In genomic region chr1:218315638-218316037, GRCh38 we compare ENCODE assay signal across 29 cellular contexts. TPM values are rescaled to one million over a fixed set of nuclear protein-coding genes. Genes with fewer than 3 reads are reported as not detected.
"Had no signal": no experiment of that assay in that cellular context is flagged by ENCODE, and none has a peak within 500 bp of the region (broad histone marks: within the 10 kb centered on the region; RNA-seq: fewer than 3 reads in every experiment).

No MANE protein-coding gene starts in this region.

- H3K27me3 ChIP-seq: adrenal gland had no signal

- H3K4me1 Mint-ChIP-seq: brain had no signal

- H3K4me3 ChIP-seq: adrenal gland, SK-N-MC had no signal

- H3K27me3 Mint-ChIP-seq: activated CD4-positive, alpha-beta memory T cell treated with anti-CD3 and anti-CD28 coated beads for 36 hours; brain had no signal

- DNase-seq: activated CD4-positive, alpha-beta memory T cell treated with anti-CD3 and anti-CD28 coated beads for 36 hours; activated CD4-positive, alpha-beta T cell treated with anti-CD3 and anti-CD28 coated beads for 4 hours; activated CD4-positive, alpha-beta T cell treated with anti-CD3 and anti-CD28 coated beads, Interleukin-2, amount 50 U/mL, for 1 hour; activated CD8-positive, alpha-beta memory T cell treated with anti-CD3 and anti-CD28 coated beads, Interleukin-2, amount 50 U/mL, for 4 hours; activated gamma-delta T cell treated with Interleukin-2 at 50 U/mL for 16 hours; activated naive CD4-positive, alpha-beta T cell treated with anti-CD3 and anti-CD28 coated beads for 36 hours; activated T-cell treated with anti-CD3 and anti-CD28 coated beads for 4 hours; activated T-cell treated with anti-CD3 and anti-CD28 coated beads, Interleukin-2, amount 50 U/mL, for 4 hours; adrenal gland; anterior cingulate cortex; central memory CD4-positive, alpha-beta T cell; NCI-H1092 treated with DMSO at 0.1 percent for 48 hours; NCI-H1417; NCI-H146; NCI-H187; NCI-H2029 treated with DMSO at 0.1 percent for 48 hours; NCI-H2107; NCI-H2171; NCI-H510A; NCI-H526; NCI-H748 treated with DMSO at 0.1 percent for 48 hours; OCI-M1; Right ventricle myocardium superior had no signal

- H3K9me3 Mint-ChIP-seq: activated CD4-positive, alpha-beta memory T cell treated with anti-CD3 and anti-CD28 coated beads for 36 hours; activated naive CD4-positive, alpha-beta T cell treated with anti-CD3 and anti-CD28 coated beads for 36 hours; activated naive CD4-positive, alpha-beta T cell treated with anti-CD3 and anti-CD28 coated beads, Interleukin-2, amount 50 U/mL, for 72 hours; activated T-cell treated with anti-CD3 and anti-CD28 coated beads, Interleukin-2, amount 50 U/mL, for 4 hours; activated T-helper 1 cell treated with anti-CD3 and anti-CD28 coated beads, Interleukin-12 subunit alpha, Interleukin-12 subunit beta, Interleukin-2, Interleukin-4 antibody, amounts not matched to agents 30 ng/mL and 10 ng/mL and 1 ng/mL, durations not matched to agents 14 hours and 24 hours and 36 hours; T-helper 2 cell treated with Interferon-gamma antibody and Interleukin-4, amounts not matched to agents 5 μg/mL and 100 μg/mL, for 36 hours had no signal

- H3K9me3 ChIP-seq: adrenal gland had no signal

- H3K4me3 Mint-ChIP-seq: activated CD4-positive, alpha-beta memory T cell treated with anti-CD3 and anti-CD28 coated beads for 36 hours; activated naive CD4-positive, alpha-beta T cell treated with anti-CD3 and anti-CD28 coated beads for 36 hours; activated T-cell treated with anti-CD3 and anti-CD28 coated beads, Interleukin-2, amount 50 U/mL, for 4 hours; activated T-helper 1 cell treated with anti-CD3 and anti-CD28 coated beads, Interleukin-12 subunit alpha, Interleukin-12 subunit beta, Interleukin-2, Interleukin-4 antibody, amounts not matched to agents 30 ng/mL and 10 ng/mL and 1 ng/mL, durations not matched to agents 14 hours and 24 hours and 36 hours; brain; T-helper 2 cell treated with Interferon-gamma antibody and Interleukin-4, amounts not matched to agents 5 μg/mL and 100 μg/mL, for 36 hours; WTC11 had no signal

- H3K4me1 ChIP-seq: adrenal gland had no signal

- H3K36me3 ChIP-seq: adrenal gland had no signal

- H3K27ac ChIP-seq: adrenal gland, SK-N-MC had no signal

- H3K27ac Mint-ChIP-seq: activated CD4-positive, alpha-beta memory T cell treated with anti-CD3 and anti-CD28 coated beads for 36 hours; activated naive CD4-positive, alpha-beta T cell treated with anti-CD3 and anti-CD28 coated beads for 36 hours; activated naive CD4-positive, alpha-beta T cell treated with anti-CD3 and anti-CD28 coated beads, Interleukin-2, amount 50 U/mL, for 72 hours; activated T-helper 1 cell treated with anti-CD3 and anti-CD28 coated beads, Interleukin-12 subunit alpha, Interleukin-12 subunit beta, Interleukin-2, Interleukin-4 antibody, amounts not matched to agents 30 ng/mL and 10 ng/mL and 1 ng/mL, durations not matched to agents 14 hours and 24 hours and 36 hours; brain; T-helper 2 cell treated with Interferon-gamma antibody and Interleukin-4, amounts not matched to agents 5 μg/mL and 100 μg/mL, for 36 hours; WTC11 had no signal

RNA-seq across cellular contexts. Expression of gene TGFB2, which starts 29.5 kb away (rescaled TPM):
- total RNA-seq: activated CD4-positive, alpha-beta memory T cell treated with anti-CD3 and anti-CD28 coated beads for 36 hours; activated T-cell treated with anti-CD3 and anti-CD28 coated beads, Interleukin-2, amount 50 U/mL, for 4 hours; activated T-helper 1 cell treated with anti-CD3 and anti-CD28 coated beads, Interleukin-12 subunit alpha, Interleukin-12 subunit beta, Interleukin-2, Interleukin-4 antibody, amounts not matched to agents 30 ng/mL and 10 ng/mL and 1 ng/mL, durations not matched to agents 14 hours and 24 hours and 36 hours had no signal
